20 cellular contexts compared by ENCODE assay signal in the genomic region with DNA sequence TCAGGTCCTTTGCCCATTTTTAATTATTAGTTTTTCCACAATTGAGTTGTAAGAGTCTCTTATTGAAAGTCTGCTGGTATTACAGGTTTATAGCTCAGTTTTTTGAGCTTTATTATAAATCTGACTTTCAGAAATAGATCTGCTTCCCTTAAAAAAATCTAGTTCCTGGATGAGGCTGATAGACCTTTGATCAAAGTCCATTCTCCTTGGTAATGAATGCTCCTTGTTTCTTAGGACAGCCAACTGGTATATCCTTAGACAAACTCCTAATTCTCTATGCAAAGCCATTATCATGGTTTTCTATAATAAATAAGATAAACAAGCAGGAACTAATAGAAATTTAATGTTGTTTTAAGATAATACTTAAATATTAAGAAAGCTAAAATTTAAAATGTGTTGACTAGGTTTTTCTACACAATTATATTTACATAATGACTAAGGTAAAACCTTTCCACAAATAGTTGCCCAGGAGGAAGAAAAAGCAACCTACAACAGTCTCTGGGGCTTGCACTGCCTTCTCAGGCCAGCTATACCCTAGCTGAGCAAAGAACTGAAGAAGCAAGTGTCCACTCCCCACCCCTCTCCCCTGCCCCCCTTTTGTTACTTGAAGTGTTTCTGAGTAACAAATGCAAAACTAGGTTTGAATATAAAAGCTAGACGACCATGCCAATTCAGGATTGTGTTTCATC. TPM values are rescaled to one million over a fixed set of nuclear protein-coding genes. Genes with fewer than 3 reads are reported as not detected.
DNase-seq lines count a peak whose midpoint lies in the region; ATAC-seq, FAIRE-seq and TF ChIP-seq lines count a peak whose summit lies in the region.
"Had no signal": no experiment of that assay in that cellular context is flagged by ENCODE, and none has a peak within 500 bp of the region (broad histone marks: within the 10 kb centered on the region; RNA-seq: fewer than 3 reads in every experiment).

No MANE protein-coding gene starts in this region.

- peak overlapping the region; percentile 17 for H3K4me2 ChIP-seq in astrocyte (ENCODE audit: low read length)
- H3K4me2 ChIP-seq: GM23338 had no signal

- ATAC-seq in left lung (peak; percentile 59), GM21528 (IDR thresholded peaks at IDR 0.05; ENCODE audit: low FRiP score, unreplicated experiment) (no peak), GM21717 (IDR thresholded peaks at IDR 0.05; ENCODE audit: unreplicated experiment) (no peak)
- ATAC-seq: GM23338 had no signal

- no peaks in the 10 kb centered on the region for H3K79me2 ChIP-seq in astrocyte (ENCODE audit: insufficient read depth, low read length)

- H3K36me3 Mint-ChIP-seq in HFFc6 (ENCODE audit: low read depth) = peaks cover 29% of the 10 kb centered on the region
- no peaks in the 10 kb centered on the region for H3K36me3 Mint-ChIP-seq in astrocyte (ENCODE audit: low read depth, unreplicated experiment)

- no peak for FAIRE-seq in astrocyte (lab: Jason Lieb, UNC)
- FAIRE-seq: GM12891, GM19239 had no signal

- peak overlapping the region; percentile 24; the same call in 1 of the 2 replicates for H3K4me3 Mint-ChIP-seq in HFFc6
- H3K4me3 Mint-ChIP-seq in astrocyte (ENCODE audit: unreplicated experiment) = no peak overlapping the region
- H3K4me3 Mint-ChIP-seq: GM23338 had no signal

- TF ChIP-seq CTCF in HFFc6 (IDR thresholded peaks at IDR 0.05) = no peak
- no peak for TF ChIP-seq CTCF in astrocyte (IDR thresholded peaks at IDR 0.05; ENCODE audit: insufficient read depth, low read depth, low read length)
- no peak for TF ChIP-seq CTCF in left lung (IDR thresholded peaks at IDR 0.05)

- intact Hi-C loops in left lung (cut with DNase I) = no loop called here

- H3K27ac ChIP-seq in astrocyte (ENCODE audit: low read depth, low read length) (peak overlapping the region; percentile 8), left lung (no peak overlapping the region)
- H3K27ac ChIP-seq: SJSA1 had no signal

- H3K27me3 Mint-ChIP-seq in HFFc6 (ENCODE audit: insufficient read depth) = no peaks in the 10 kb centered on the region; the same call in 1 of the 2 replicates
- H3K27me3 Mint-ChIP-seq in astrocyte (ENCODE audit: low read depth, unreplicated experiment) = peaks cover 10% of the 10 kb centered on the region

- no peaks in the 10 kb centered on the region for H4K20me1 ChIP-seq in astrocyte (ENCODE audit: insufficient read depth, low read length)

- H3K9ac ChIP-seq in astrocyte (ENCODE audit: low read length) = no peak overlapping the region

- DNase-seq in HFFc6 (no peak), astrocyte (ENCODE audit: low read depth) (no peak), left lung (no peak), KG1 (lab: John Stamatoyannopoulos, UW) (no peak), SIG-M5 (lab: John Stamatoyannopoulos, UW) (no peak)
- DNase-seq: COR-L47, DMS153, KBM-7, NCI-H1417, NCI-H187, NCI-H2227 treated with DMSO at 0.1 percent for 48 hours, NCI-H510A treated with DMSO at 0.1 percent for 48 hours, NCI-H774, OCI-M1 had no signal

- H3K36me3 ChIP-seq in astrocyte (ENCODE audit: insufficient read depth, low read length) = peaks cover 19% of the 10 kb centered on the region
- H3K36me3 ChIP-seq in left lung = peaks cover 0 to 12% of the 10 kb centered on the region in 2 donors

- peaks cover under 1% of the 10 kb centered on the region for H3K27me3 ChIP-seq in astrocyte (ENCODE audit: insufficient read depth, low read length)
- no peaks in the 10 kb centered on the region for H3K27me3 ChIP-seq in left lung
- H3K27me3 ChIP-seq: SJSA1 had no signal

- no peaks in the 10 kb centered on the region for H3K9me3 Mint-ChIP-seq in HFFc6
- H3K9me3 Mint-ChIP-seq in astrocyte (ENCODE audit: unreplicated experiment) = no peaks in the 10 kb centered on the region
- H3K9me3 Mint-ChIP-seq: GM23338 had no signal

- H3K9me3 ChIP-seq in astrocyte (ENCODE audit: insufficient read depth, low read depth, low read length) (no peaks in the 10 kb centered on the region), left lung (no peaks in the 10 kb centered on the region)
- H3K9me3 ChIP-seq: SJSA1 had no signal

- H3K4me1 ChIP-seq in astrocyte (ENCODE audit: insufficient read depth, low read length) = peaks cover 4% of the 10 kb centered on the region
- no peaks in the 10 kb centered on the region for H3K4me1 ChIP-seq in left lung

- no peak overlapping the region for H2AFZ ChIP-seq in astrocyte (ENCODE audit: low read depth, low read length)
- H2AFZ ChIP-seq: GM23338 had no signal

- peaks cover 27% of the 10 kb centered on the region for H3K4me1 Mint-ChIP-seq in HFFc6 (ENCODE audit: low read depth)
- no peaks in the 10 kb centered on the region for H3K4me1 Mint-ChIP-seq in astrocyte (ENCODE audit: low read depth, unreplicated experiment)
- H3K4me1 Mint-ChIP-seq: GM23338 had no signal

- H3K4me3 ChIP-seq in astrocyte (ENCODE audit: insufficient read depth, low read depth, low read length) (no peak overlapping the region), left lung (no peak overlapping the region)
- H3K4me3 ChIP-seq: GM23338, SJSA1 had no signal

- peak overlapping the region; percentile 57 for H3K27ac Mint-ChIP-seq in HFFc6
- no peak overlapping the region for H3K27ac Mint-ChIP-seq in astrocyte (ENCODE audit: unreplicated experiment)
- H3K27ac Mint-ChIP-seq: GM23338 had no signal

RNA-seq across cellular contexts. Expression of a gene that starts 16.9 kb away (rescaled TPM):
- not detected for total RNA-seq in HFFc6 (2021; fragmentation: NEBNext Ultra II Directional; extraction: Animal tissue kit (Norgen Biotek cat#: 25700))
- total RNA-seq in astrocyte = not detected in 2 replicates
- total RNA-seq in left lung = 1 to 10 TPM in 1 of 2 donors, under 1 TPM in 1; 0.60 to 1.1 TPM
- total RNA-seq: GM23338, SJSA1 had no signal

RNA-seq across cellular contexts. Expression of a gene that starts 26.7 kb away (rescaled TPM):
- 10 to 100 TPM; 10.6 to 35.7 (median 30.2) TPM for total RNA-seq in HFFc6 (2021; fragmentation: NEBNext Ultra II Directional; extraction: Animal tissue kit (Norgen Biotek cat#: 25700))
- 0.96 and 2.1 TPM in 2 replicates for total RNA-seq in astrocyte
- 1 to 10 TPM; 1.9 to 5.2 TPM for total RNA-seq in left lung

RNA-seq across cellular contexts. Expression of a gene that starts 46.6 kb away (rescaled TPM):
- total RNA-seq in HFFc6 (2021; fragmentation: NEBNext Ultra II Directional; extraction: Animal tissue kit (Norgen Biotek cat#: 25700)) = under 1 TPM in 1 of 6 experiments, not detected in 5; 0.07 TPM
- 0.31 and 0.43 TPM in 2 replicates for total RNA-seq in astrocyte
- total RNA-seq in left lung = 1 to 10 TPM in 1 of 2 donors, under 1 TPM in 1; 0.50 to 2.0 TPM
